1 cellular context compared by ENCODE assay signal in the genomic region with DNA sequence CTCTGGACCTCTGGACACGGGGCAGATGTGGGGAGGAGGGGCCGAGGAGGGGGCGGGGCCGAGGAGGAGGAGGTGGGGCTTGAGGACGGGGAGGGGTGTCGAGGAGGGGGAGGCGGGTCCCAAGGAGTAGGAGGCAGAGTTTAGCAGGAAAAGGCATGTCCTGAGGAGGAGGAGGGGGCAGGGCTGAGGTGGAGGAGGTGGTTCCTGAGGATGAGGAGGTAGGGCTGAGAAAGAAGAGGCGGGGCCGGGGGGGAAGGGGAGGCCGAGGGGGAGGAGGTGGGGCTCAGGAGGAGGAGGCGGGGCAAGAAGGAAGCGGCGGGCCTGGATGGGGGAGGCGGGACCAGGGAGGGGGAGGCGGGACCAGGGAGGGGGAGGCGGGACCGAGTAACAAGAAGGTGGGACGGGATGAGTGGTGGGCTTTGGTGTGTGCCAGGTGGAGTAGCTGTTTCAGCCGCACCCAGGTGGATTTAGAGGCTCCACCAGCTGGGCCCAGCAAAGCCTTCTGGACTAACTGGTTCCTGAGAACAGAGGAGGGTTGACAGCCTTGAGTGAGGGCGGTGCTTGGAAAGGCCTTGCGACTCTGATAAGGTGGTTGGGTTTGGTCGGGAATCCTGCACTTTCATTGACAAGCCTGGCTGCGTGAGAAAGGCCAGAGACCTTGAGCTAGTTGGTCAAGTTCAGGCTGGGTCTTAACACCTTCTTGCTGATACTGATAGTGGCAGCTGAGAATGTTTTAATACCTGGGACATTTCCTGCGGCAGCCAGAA.
TF ChIP-seq lines count a peak whose summit lies in the region.

No MANE protein-coding gene starts in this region.

TF ChIP-seq in IMR-90, 13 proteins besides CTCF, POLR2A, EP300 and RAD21:
- TF ChIP-seq NFE2L2 (IDR thresholded peaks at IDR 0.05; ENCODE audit: low read depth, low read length) (no peak), MXI1 (IDR thresholded peaks at IDR 0.05; ENCODE audit: borderline replicate concordance, low read depth, low read length) (no peak), MAFK (IDR thresholded peaks at IDR 0.05; ENCODE audit: low read depth, low read length) (no peak), MAZ (IDR thresholded peaks at IDR 0.05; ENCODE audit: borderline replicate concordance, low read depth, low read length) (no peak), ELK1 (IDR thresholded peaks at IDR 0.05; ENCODE audit: borderline replicate concordance, low read depth, low read length) (no peak), CHD1 (IDR thresholded peaks at IDR 0.05; ENCODE audit: low read depth, low read length) (no peak), FOS (IDR thresholded peaks at IDR 0.05; ENCODE audit: low read depth, low read length) (no peak), USF2 (IDR thresholded peaks at IDR 0.05; ENCODE audit: low read depth, low read length) (no peak), RCOR1 (IDR thresholded peaks at IDR 0.05; ENCODE audit: insufficient replicate concordance, low read length) (no peak), SMC3 (IDR thresholded peaks at IDR 0.05; ENCODE audit: low read depth, low read length) (no peak), RFX5 (IDR thresholded peaks at IDR 0.05; ENCODE audit: low read depth, low read length) (no peak), CEBPB (IDR thresholded peaks at IDR 0.05; ENCODE audit: low read depth, low read length) (no peak), BHLHE40 (IDR thresholded peaks at IDR 0.05; ENCODE audit: low read depth, low read length) (no peak)
TF ChIP-seq in IMR-90: peak in this region for 0.
